21 cellular contexts compared by ENCODE assay signal in the genomic region with DNA sequence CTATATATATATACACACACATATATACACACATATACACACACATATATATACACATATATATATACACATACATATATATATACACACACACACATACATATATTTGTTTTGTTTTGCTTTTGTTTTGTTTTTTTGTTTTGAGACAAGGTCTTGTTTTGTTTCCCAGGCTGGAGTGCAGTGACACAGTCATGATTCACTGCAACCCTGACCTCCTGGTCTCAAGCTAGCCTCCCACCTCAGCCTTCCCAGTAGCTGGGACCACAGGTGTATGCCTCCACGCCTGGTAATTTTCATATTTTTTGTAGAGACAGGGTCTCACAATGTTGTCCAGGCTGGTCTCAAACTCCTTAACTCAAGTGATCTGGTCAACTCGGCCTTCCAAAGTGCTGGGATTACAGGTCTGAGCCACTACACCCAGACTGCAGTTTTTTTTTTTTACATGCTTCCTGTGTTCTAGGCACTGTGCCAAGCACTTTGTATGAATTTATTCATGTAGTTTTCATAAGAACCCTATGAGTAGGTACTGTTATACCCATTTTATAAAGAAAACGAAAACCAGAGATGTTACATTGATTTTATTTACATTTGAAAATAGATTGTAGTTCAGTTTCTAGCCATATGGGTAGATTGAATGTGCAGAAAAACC.
DNase-seq lines count a peak whose midpoint lies in the region; ATAC-seq and TF ChIP-seq lines count a peak whose summit lies in the region.
"Had no signal": no experiment of that assay in that cellular context is flagged by ENCODE, and none has a peak within 500 bp of the region (broad histone marks: within the 10 kb centered on the region; RNA-seq: fewer than 3 reads in every experiment).

No MANE protein-coding gene starts in this region.

- dilution Hi-C loops in mammary epithelial cell (cut with HindIII; ENCODE audit: low sequenced_read_pairs): no loop called here

- CTCF ChIA-PET in HCT116 (lab: Charles Lee) (no interaction called here), mammary epithelial cell (lab: Charles Lee; ENCODE audit: low non-redundant PET) (no interaction called here)

- no peaks in the 10 kb centered on the region for H4K20me1 ChIP-seq in HCT116 (ENCODE audit: insufficient read depth)
- no peaks in the 10 kb centered on the region for H4K20me1 ChIP-seq in mammary epithelial cell (ENCODE audit: insufficient read depth, low read length)

- H3K9me3 ChIP-seq in HCT116 (ENCODE audit: control insufficient read depth in 1 of 2, insufficient read depth in 1 of 2, low read depth in 1 of 2, low read length in 2 of 2) (no peaks in the 10 kb centered on the region), mammary epithelial cell (replicated peaks; ENCODE audit: insufficient read depth, low read length) (no peaks in the 10 kb centered on the region), colonic mucosa (no peaks in the 10 kb centered on the region)
- H3K9me3 ChIP-seq: pancreas, sigmoid colon had no signal

- no peak for ATAC-seq in HCT116
- ATAC-seq: activated CD4-positive, alpha-beta T cell treated with anti-CD3 and anti-CD28 coated beads for 36 hours; activated naive CD8-positive, alpha-beta T cell treated with anti-CD3 and anti-CD28 coated beads, Interleukin-2, amount 50 U/mL, for 24 hours; activated T-helper 17 cell treated with anti-CD3 and anti-CD28 coated beads, Interleukin-2, amount 50 U/mL, for 72 hours; left colon; naive thymus-derived CD4-positive, alpha-beta T cell; pancreas; T-cell had no signal

- intact Hi-C loops in HCT116 (cut with micrococcal nuclease): no loop called here
- intact Hi-C loops in mammary epithelial cell (cut with micrococcal nuclease): no loop called here
- intact Hi-C loops in colonic mucosa (cut with DNase I): no loop called here

- POLR2A ChIA-PET in HCT116 (lab: Charles Lee): no interaction called here

- H3K36me3 ChIP-seq in HCT116 (ENCODE audit: control insufficient read depth in 1 of 2, insufficient read depth in 2 of 2, low read length in 2 of 2): no peaks in the 10 kb centered on the region
- H3K36me3 ChIP-seq in mammary epithelial cell (ENCODE audit: insufficient read depth, low read length): no peaks in the 10 kb centered on the region
- no peaks in the 10 kb centered on the region for H3K36me3 ChIP-seq in colonic mucosa
- H3K36me3 ChIP-seq: pancreas, sigmoid colon had no signal

- H3K4me1 ChIP-seq in HCT116 (ENCODE audit: control insufficient read depth in 1 of 2, insufficient read depth in 2 of 2, low read length in 2 of 2): peaks cover 0 to 4% of the 10 kb centered on the region in 2 experiments; a peak in 1 of 4 replicates
- H3K4me1 ChIP-seq in mammary epithelial cell (ENCODE audit: insufficient read depth, low read length): no peaks in the 10 kb centered on the region
- H3K4me1 ChIP-seq in colonic mucosa: no peaks in the 10 kb centered on the region
- H3K4me1 ChIP-seq: pancreas had no signal

- no peak overlapping the region for H3K4me3 ChIP-seq in HCT116 (replicated peaks in 1 of 2; ENCODE audit: low read depth in 1 of 2, low read length in 2 of 2)
- H3K4me3 ChIP-seq in mammary epithelial cell (replicated peaks in 1 of 3; ENCODE audit: insufficient read depth in 1 of 3, low read depth in 2 of 3, low read length in 3 of 3): no peak overlapping the region
- no peak overlapping the region for H3K4me3 ChIP-seq in colonic mucosa
- H3K4me3 ChIP-seq: pancreas, sigmoid colon had no signal

- DNase-seq in DMS 273 (lab: John Stamatoyannopoulos, UW; ENCODE audit: unreplicated experiment): peak; percentile 16
- no peak for DNase-seq in DMS 273 treated with DMSO at 0.1 percent for 48 hours (lab: John Stamatoyannopoulos, UW)
- DNase-seq in HCT116 (ENCODE audit: low read depth, low spot score): peak; percentile 18
- DNase-seq in mammary epithelial cell: peak; percentile 39
- DNase-seq in iris pigment epithelial cell (ENCODE audit: low read depth): peak; percentile 63
- DNase-seq in colonic mucosa: no peak
- no peak for DNase-seq in NCI-H146 (lab: John Stamatoyannopoulos, UW)
- DNase-seq in OCI-M2 (lab: John Stamatoyannopoulos, UW; ENCODE audit: unreplicated experiment): no peak
- DNase-seq: activated CD4-positive, alpha-beta T cell treated with anti-CD3 and anti-CD28 coated beads for 36 hours; activated naive CD8-positive, alpha-beta T cell treated with anti-CD3 and anti-CD28 coated beads, Interleukin-2, amount 50 U/mL, for 24 hours; left colon; MM.1S; NCI-H187 treated with DMSO at 0.1 percent for 48 hours; NCI-H774; OCI-M1; pancreas; sigmoid colon; T-cell had no signal

- TF ChIP-seq CTCF in HCT116 (IDR thresholded peaks at IDR 0.05 in 2 of 3, conservative IDR thresholded peaks at IDR 0.05 in 1 of 3; ENCODE audit: borderline replicate concordance in 1 of 3, insufficient read depth in 1 of 3, low read depth in 2 of 3, low read length in 2 of 3) (no peak), mammary epithelial cell (conservative IDR thresholded peaks at IDR 0.05 in 1 of 2, IDR thresholded peaks at IDR 0.05 in 1 of 2; ENCODE audit: extremely low read depth in 1 of 2, insufficient read depth in 1 of 2, low read depth in 1 of 2, low read length in 2 of 2) (no peak), colonic mucosa (IDR thresholded peaks at IDR 0.05) (no peak)

- H3K4me2 ChIP-seq in HCT116 (ENCODE audit: low read length) (0 out of 2 replicates have a peak overlapping the region, but pooled peaks have one; percentile 6), mammary epithelial cell (ENCODE audit: insufficient read depth, low read depth, low read length) (no peak overlapping the region)

- BruUV-seq in HCT116 (replicated peaks; lab: Mats Ljungman, UMichigan) (no TSS peak), mammary epithelial cell (replicated peaks; lab: Mats Ljungman, UMichigan) (no TSS peak)

- RAD21 ChIA-PET in HCT116 (lab: Charles Lee; ENCODE audit: low non-redundant PET in 1 of 2, low total read pairs in 2 of 2, uncharacterized antibody in 2 of 2, unreplicated experiment in 2 of 2): no interaction called here

- no peaks in the 10 kb centered on the region for H3K79me2 ChIP-seq in HCT116 (ENCODE audit: insufficient read depth, low read length)
- H3K79me2 ChIP-seq in mammary epithelial cell (ENCODE audit: insufficient read depth, low read length): peaks cover 42% of the 10 kb centered on the region

- H2AFZ ChIP-seq in HCT116 (ENCODE audit: low read depth, low read length, poor library complexity, severe bottlenecking) (no peak overlapping the region), mammary epithelial cell (ENCODE audit: low read depth, low read length) (no peak overlapping the region)

- H3K9ac ChIP-seq in HCT116 (ENCODE audit: low read length) (no peak overlapping the region), mammary epithelial cell (ENCODE audit: insufficient read depth, low read length) (no peak overlapping the region), colonic mucosa (ENCODE audit: low read depth in 2 of 2, low read length in 2 of 2) (no peak overlapping the region)

- H3K27me3 ChIP-seq in HCT116 (ENCODE audit: insufficient read depth, low read length): no peaks in the 10 kb centered on the region
- H3K27me3 ChIP-seq in mammary epithelial cell (ENCODE audit: insufficient read depth, low read length): no peaks in the 10 kb centered on the region
- no peaks in the 10 kb centered on the region for H3K27me3 ChIP-seq in colonic mucosa
- H3K27me3 ChIP-seq: pancreas, sigmoid colon had no signal

- no peak for TF ChIP-seq POLR2A in HCT116 (IDR thresholded peaks at IDR 0.05; ENCODE audit: borderline replicate concordance, extremely low read depth, insufficient read depth, insufficient read length)

- in situ Hi-C loops in mammary epithelial cell (cut with MboI; ENCODE audit: low sequenced_read_pairs in 2 of 2): no loop called here

- H3K9me2 ChIP-seq in HCT116 (ENCODE audit: insufficient read depth): no peaks in the 10 kb centered on the region; the same call in 1 of the 2 replicates

- TF ChIP-seq RAD21 in HCT116 (IDR thresholded peaks at IDR 0.05; ENCODE audit: low read depth): no peak

- WGBS in mammary epithelial cell (ENCODE audit: low coverage, missing lambda C conversion rate): 100% methylated on average over 3 of the region's 3 CpGs

- H3K27ac ChIP-seq in HCT116 (ENCODE audit: low read depth, low read length): no peak overlapping the region
- no peak overlapping the region for H3K27ac ChIP-seq in mammary epithelial cell (ENCODE audit: insufficient read depth, low read depth, low read length)
- H3K27ac ChIP-seq in colonic mucosa: no peak overlapping the region
- H3K27ac ChIP-seq: 22Rv1, pancreas, sigmoid colon had no signal

TF ChIP-seq in HCT116, 20 proteins besides CTCF, POLR2A, EP300 and RAD21:
- TF ChIP-seq FOSL1 (IDR thresholded peaks at IDR 0.05; ENCODE audit: low read depth) (peak; percentile 40), EZH2 (IDR thresholded peaks at IDR 0.05) (no peak), YY1 (IDR thresholded peaks at IDR 0.05; ENCODE audit: extremely low read depth, insufficient replicate concordance, low read depth, low read length) (no peak), JUND (IDR thresholded peaks at IDR 0.05) (0 out of 2 replicates have a peak, but pooled peaks have one; percentile 31), EGR1 (IDR thresholded peaks at IDR 0.05; ENCODE audit: low read depth) (no peak)
- TF ChIP-seq, protein P1, sequence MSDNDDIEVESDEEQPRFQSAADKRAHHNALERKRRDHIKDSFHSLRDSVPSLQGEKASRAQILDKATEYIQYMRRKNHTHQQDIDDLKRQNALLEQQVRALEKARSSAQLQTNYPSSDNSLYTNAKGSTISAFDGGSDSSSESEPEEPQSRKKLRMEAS (IDR thresholded peaks at IDR 0.05): no peak

Comparison
In these comparisons a context has a peak if more than half of its experiments do, and no peak if none do; other contexts are left out.
1. DNase-seq: peak in DMS 273 (single experiment), HCT116 (single experiment), mammary epithelial cell (single experiment) and iris pigment epithelial cell (single experiment); none in DMS 273 treated with DMSO at 0.1 percent for 48 hours (single experiment), colonic mucosa (single experiment), NCI-H146 (single experiment) and OCI-M2 (single experiment).